Comparison of ENCODE assay signal across 1 cellular context in genomic region chr11:2395211-2395730, GRCh38.
TF ChIP-seq lines count a peak whose summit lies in the region.

No MANE protein-coding gene starts in this region.

TF ChIP-seq in GM12878, 131 proteins besides CTCF, POLR2A, EP300 and RAD21:
- TF ChIP-seq CREB1 (IDR thresholded peaks at IDR 0.05; ENCODE audit: low read depth): no peak
TF ChIP-seq in GM12878: peak in this region for 0.
